In genomic region chr18:27185025-27185763, GRCh38 we compare ENCODE assay signal across 9 cellular contexts. TPM values are rescaled to one million over a fixed set of nuclear protein-coding genes. Genes with fewer than 3 reads are reported as not detected.
A peak's percentile ranks its signal among the peaks of the same experiment; 100 is the strongest.
DNase-seq lines count a peak whose midpoint lies in the region; ATAC-seq, FAIRE-seq and TF ChIP-seq lines count a peak whose summit lies in the region.
"Had no signal": no experiment of that assay in that cellular context is flagged by ENCODE, and none has a peak within 500 bp of the region (broad histone marks: within the 10 kb centered on the region; RNA-seq: fewer than 3 reads in every experiment).

Gene CHST9 (minus strand): TSS chr18:27185308. CDS start chr18:27142809, 42,499 bp downstream.

- no peaks in the 10 kb centered on the region for H3K27me3 ChIP-seq in pancreas

- peak within 1 kb of the TSS in 3 of 4 donors; percentile 44 to 65 (median 63) for H3K27ac ChIP-seq in pancreas
- H3K27ac ChIP-seq: SJSA1 had no signal

- H3K4me3 ChIP-seq in pancreas (peak within 1 kb of the TSS; percentile 17 to 51 (median 40)), mucosa of descending colon (no peak within 1 kb of the TSS)
- H3K4me3 ChIP-seq: SJSA1 had no signal

- H3K36me3 ChIP-seq in pancreas (no peaks in the 10 kb centered on the region), mucosa of descending colon (ENCODE audit: low read depth) (no peaks in the 10 kb centered on the region)
- H3K36me3 ChIP-seq: SJSA1 had no signal

- ATAC-seq in pancreas (peak; percentile 72 to 85 (median 82)), mucosa of descending colon (no peak), GM18861 (IDR thresholded peaks at IDR 0.05; ENCODE audit: unreplicated experiment) (no peak)

- intact Hi-C loops in pancreas (cut with DNase I) = no loop called here
- intact Hi-C loops in mucosa of descending colon (cut with DNase I, micrococcal nuclease) = no loop called here

- H3K4me1 ChIP-seq in pancreas (peaks cover 0 to 3% (median 0%) of the 10 kb centered on the region in 3 donors), mucosa of descending colon (ENCODE audit: low read depth) (no peaks in the 10 kb centered on the region)
- H3K4me1 ChIP-seq: SJSA1 had no signal

- no peaks in the 10 kb centered on the region for H3K9me3 ChIP-seq in pancreas
- no peaks in the 10 kb centered on the region for H3K9me3 ChIP-seq in mucosa of descending colon
- H3K9me3 ChIP-seq: SJSA1 had no signal

- TF ChIP-seq CTCF in pancreas (IDR thresholded peaks at IDR 0.05) (no peak), mucosa of descending colon (IDR thresholded peaks at IDR 0.05) (no peak)

- 1 to 2% methylated on average over 36 to 66 of the region's 67 CpGs for WGBS in pancreas, 2 donors

- peak; percentile 17 for DNase-seq in ELF-1 (ENCODE audit: low read depth, low spot score)
- DNase-seq in NCI-H748 treated with DMSO at 0.1 percent for 48 hours (lab: John Stamatoyannopoulos, UW) = peak; percentile 74
- peak; percentile 7 for DNase-seq in globus pallidus (ENCODE audit: low spot score)
- peak; percentile 41 to 77 (median 62) for DNase-seq in pancreas
- DNase-seq in mucosa of descending colon = no peak
- no peak for DNase-seq in NCI-H1436 treated with DMSO at 0.1 percent for 48 hours (lab: John Stamatoyannopoulos, UW)
- DNase-seq in activated CD8-positive, alpha-beta memory T cell treated with anti-CD3 and anti-CD28 coated beads, Interleukin-2, amount 50 U/mL, for 48 hours = no peak

- no peak for FAIRE-seq in pancreas (lab: Jason Lieb, UNC)

RNA-seq across cellular contexts. Expression of gene CHST9, which starts in this region (rescaled TPM):
- total RNA-seq in pancreas = 10 to 100 TPM in 2 of 6 donors, 1 to 10 TPM in 4; 5.4 to 13.4 (median 7.8) TPM
- polyA plus RNA-seq in pancreas = 10 to 100 TPM in 1 of 2 donors, 1 to 10 TPM in 1; 3.9 to 17.2 TPM
- total RNA-seq in mucosa of descending colon = under 1 TPM; 0.05 to 0.82 (median 0.06) TPM
- total RNA-seq: SJSA1 had no signal

Comparison
In these comparisons a context has a peak if more than half of its experiments do, and no peak if none do; other contexts are left out.
1. DNase-seq: peak in ELF-1 (single experiment), NCI-H748 treated with DMSO at 0.1 percent for 48 hours (single experiment), globus pallidus (single experiment) and pancreas (6 of 6); none in mucosa of descending colon (0 of 3), NCI-H1436 treated with DMSO at 0.1 percent for 48 hours (single experiment) and activated CD8-positive, alpha-beta memory T cell treated with anti-CD3 and anti-CD28 coated beads, Interleukin-2, amount 50 U/mL, for 48 hours (single experiment).
2. ATAC-seq: peak in pancreas (4 of 4); none in mucosa of descending colon (single experiment) and GM18861 (single experiment).